8 cellular contexts compared by ENCODE assay signal in the genomic region with DNA sequence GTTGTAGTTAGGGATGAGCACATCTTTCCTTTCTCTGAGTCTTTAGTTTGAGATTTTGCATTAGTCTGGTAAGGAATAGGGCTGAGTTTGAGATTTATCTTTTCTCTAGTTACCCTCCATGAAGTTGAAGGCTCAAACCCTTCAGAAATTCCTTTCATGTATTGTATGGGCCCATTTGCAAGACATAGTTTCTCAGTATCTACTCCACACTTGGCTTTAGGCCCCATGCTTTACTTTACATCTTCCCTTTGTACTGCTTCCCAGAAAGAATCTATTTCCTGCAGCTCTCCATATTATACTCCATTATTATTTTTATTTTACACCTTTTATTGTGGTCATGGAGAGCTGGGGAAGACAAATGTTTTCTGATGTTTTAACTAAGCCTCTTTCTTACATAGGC.
"Had no signal": no experiment of that assay in that cellular context is flagged by ENCODE, and none has a peak within 500 bp of the region (broad histone marks: within the 10 kb centered on the region; RNA-seq: fewer than 3 reads in every experiment).

No MANE protein-coding gene starts in this region.

- H3K36me3 Mint-ChIP-seq: IgD-negative memory B cell had no signal

- H3K27ac ChIP-seq: HL-60 had no signal

- ATAC-seq: HCT116, HepG2 had no signal

- H3K27me3 Mint-ChIP-seq: IgD-negative memory B cell had no signal

- H3K27ac Mint-ChIP-seq: HFFc6, IgD-negative memory B cell had no signal

- H3K4me3 Mint-ChIP-seq: HFFc6, IgD-negative memory B cell had no signal

- H3K4me1 Mint-ChIP-seq: IgD-negative memory B cell had no signal

- H3K4me1 ChIP-seq: HAP-1 had no signal

- DNase-seq: GOT3, HFFc6, KBM-7 had no signal

- H3K36me3 ChIP-seq: HAP-1 had no signal

- H3K9me3 ChIP-seq: HAP-1 had no signal

- H3K4me3 ChIP-seq: HAP-1 had no signal
